ENCODE assay signal across 35 cellular contexts in the genomic region with DNA sequence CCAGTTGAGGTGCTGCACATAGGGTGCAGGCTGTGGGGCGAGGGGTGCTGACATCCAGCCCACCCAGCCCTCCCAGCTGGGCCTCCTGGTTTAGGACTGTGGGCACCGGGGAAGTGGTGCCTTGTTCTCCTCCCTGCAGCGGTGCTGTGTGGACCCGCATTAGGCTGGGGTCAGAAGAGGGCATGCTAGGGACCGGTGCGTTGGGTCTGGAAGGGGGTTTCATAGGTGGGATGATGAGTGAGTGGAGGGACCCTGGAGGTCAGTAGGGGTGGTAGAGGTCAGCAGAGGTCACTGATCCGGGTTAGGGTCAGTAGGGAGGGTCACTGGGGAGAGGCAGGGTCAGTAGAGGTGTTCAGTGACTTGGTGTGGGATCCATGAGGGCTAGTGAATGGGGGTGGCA. TPM values are rescaled to one million over a fixed set of nuclear protein-coding genes. Genes with fewer than 3 reads are reported as not detected.
DNase-seq lines count a peak whose midpoint lies in the region; ATAC-seq and TF ChIP-seq lines count a peak whose summit lies in the region.
"Had no signal": no experiment of that assay in that cellular context is flagged by ENCODE, and none has a peak within 500 bp of the region (broad histone marks: within the 10 kb centered on the region; RNA-seq: fewer than 3 reads in every experiment).

No MANE protein-coding gene starts in this region.

- no peaks in the 10 kb centered on the region for H3K36me3 Mint-ChIP-seq in endodermal cell (ENCODE audit: low read depth)
- peaks cover 25 to 35% of the 10 kb centered on the region in 2 donors for H3K36me3 Mint-ChIP-seq in stimulated activated naive B cell treated with anti-CD40 and anti-IgM and Interleukin-4, amounts not matched to agents 10 μg/mL and 1 μg/mL and 100 μg/mL, for 72 hours

- no peak overlapping the region for H3K4me3 Mint-ChIP-seq in endodermal cell
- H3K4me3 Mint-ChIP-seq in stimulated activated naive B cell treated with anti-CD40 and anti-IgM and Interleukin-4, amounts not matched to agents 10 μg/mL and 1 μg/mL and 100 μg/mL, for 72 hours: peak overlapping the region in 1 of 2 donors; percentile 55
- H3K4me3 Mint-ChIP-seq: activated CD4-positive, alpha-beta T cell treated with anti-CD3 and anti-CD28 coated beads for 36 hours had no signal

- H3K9ac ChIP-seq in endodermal cell (ENCODE audit: extremely low read depth, low read length, poor library complexity, severe bottlenecking): no peak overlapping the region

- H3K9me3 ChIP-seq in left ventricle myocardium inferior (replicated peaks) (no peaks in the 10 kb centered on the region), KOPT-K1 (ENCODE audit: insufficient read depth, low read length, poor library complexity, severe bottlenecking) (peaks cover 9% of the 10 kb centered on the region), endodermal cell (ENCODE audit: control insufficient read depth, low read length) (peaks cover 9% of the 10 kb centered on the region), transverse colon (no peaks in the 10 kb centered on the region)
- H3K9me3 ChIP-seq: colonic mucosa, HAP-1, prostate gland, right lobe of liver, tibial nerve had no signal

- H3K27me3 ChIP-seq in left ventricle myocardium inferior (ENCODE audit: low read depth): no peaks in the 10 kb centered on the region
- H3K27me3 ChIP-seq in endodermal cell (ENCODE audit: control insufficient read depth, insufficient read depth, low read length, poor library complexity, severe bottlenecking): no peaks in the 10 kb centered on the region
- no peaks in the 10 kb centered on the region for H3K27me3 ChIP-seq in transverse colon
- H3K27me3 ChIP-seq: cardiac muscle cell, colonic mucosa, right lobe of liver, tibial nerve had no signal

- H3K27ac ChIP-seq in left ventricle myocardium inferior (replicated peaks) (no peak overlapping the region), KOPT-K1 (ENCODE audit: low read depth, low read length, poor library complexity, severe bottlenecking) (peak overlapping the region; percentile 82), endodermal cell (ENCODE audit: low read depth, low read length) (no peak overlapping the region), transverse colon (no peak overlapping the region)
- H3K27ac ChIP-seq: C4-2B, cardiac muscle cell, colonic mucosa, prostate gland, right lobe of liver, tibial nerve had no signal

- 88 to 94% methylated on average over 4 to 7 of the region's 7 CpGs for WGBS in endodermal cell (ENCODE audit: insufficient coverage in 1 of 2, insufficient read length in 1 of 2), 2 experiments
- WGBS in transverse colon (ENCODE audit: low coverage in 1 of 2), 2 donors: 83 to 93% methylated on average over 5 to 7 of the region's 7 CpGs

- H3K4me3 ChIP-seq in left ventricle myocardium inferior: no peak overlapping the region
- H3K4me3 ChIP-seq in endodermal cell (ENCODE audit: low read length): no peak overlapping the region
- no peak overlapping the region for H3K4me3 ChIP-seq in transverse colon
- H3K4me3 ChIP-seq: cardiac muscle cell, colonic mucosa, HAP-1, prostate gland, right lobe of liver, tibial nerve had no signal

- no peaks in the 10 kb centered on the region for H3K27me3 Mint-ChIP-seq in endodermal cell (ENCODE audit: insufficient read depth)
- no peaks in the 10 kb centered on the region for H3K27me3 Mint-ChIP-seq in stimulated activated naive B cell treated with anti-CD40 and anti-IgM and Interleukin-4, amounts not matched to agents 10 μg/mL and 1 μg/mL and 100 μg/mL, for 72 hours
- H3K27me3 Mint-ChIP-seq: activated CD4-positive, alpha-beta T cell treated with anti-CD3 and anti-CD28 coated beads for 36 hours had no signal

- peaks cover 5% of the 10 kb centered on the region for H3K4me1 Mint-ChIP-seq in endodermal cell
- peaks cover 14 to 19% of the 10 kb centered on the region in 2 donors for H3K4me1 Mint-ChIP-seq in stimulated activated naive B cell treated with anti-CD40 and anti-IgM and Interleukin-4, amounts not matched to agents 10 μg/mL and 1 μg/mL and 100 μg/mL, for 72 hours

- TF ChIP-seq CTCF in left ventricle myocardium inferior (IDR thresholded peaks at IDR 0.05; ENCODE audit: borderline replicate concordance): no peak
- no peak for TF ChIP-seq CTCF in endodermal cell (conservative IDR thresholded peaks at IDR 0.05)
- no peak for TF ChIP-seq CTCF in transverse colon (IDR thresholded peaks at IDR 0.05)

- TF ChIP-seq EP300 in transverse colon (IDR thresholded peaks at IDR 0.05; ENCODE audit: low read depth): no peak

- DNase-seq in left ventricle myocardium superior (peak; percentile 21), left ventricle myocardium inferior (no peak), endodermal cell (no peak), transverse colon (no peak), NCI-H2029 (lab: John Stamatoyannopoulos, UW) (no peak)
- no peak for DNase-seq in stimulated activated naive B cell treated with anti-CD40 and anti-IgM and Interleukin-4, amounts not matched to agents 10 μg/mL and 1 μg/mL and 100 μg/mL, for 72 hours
- DNase-seq: activated CD8-positive, alpha-beta memory T cell treated with anti-CD3 and anti-CD28 coated beads, Interleukin-2, amount 50 U/mL, for 4 hours; activated naive CD4-positive, alpha-beta T cell treated with anti-CD3 and anti-CD28 coated beads, Interleukin-2, amount 50 U/mL, for 16 hours; Caco-2; colonic mucosa; DMS53; effector memory CD4-positive, alpha-beta T cell; erythroblast; left colon; mesenchymal stem cell; NCI-H1436 treated with DMSO at 0.1 percent for 48 hours; NCI-H2107; NCI-H446; NCI-H748 treated with DMSO at 0.1 percent for 48 hours; Right ventricle myocardium superior; stimulated activated CD8-positive, alpha-beta memory T cell treated with anti-CD3 and anti-CD28 coated beads, Interleukin-4, amount 100 ng/mL, for 48 hours had no signal

- ATAC-seq in left ventricle myocardium superior: no peak
- ATAC-seq in stimulated activated naive B cell treated with anti-CD40 and anti-IgM and Interleukin-4, amounts not matched to agents 10 μg/mL and 1 μg/mL and 100 μg/mL, for 72 hours (replicated peaks): no peak
- ATAC-seq: left colon, right lobe of liver, SK-N-SH treated with all-trans-retinoic acid at 6 μM for 48 hours had no signal

- TF ChIP-seq POLR2A in transverse colon (IDR thresholded peaks at IDR 0.05): no peak

- in situ Hi-C loops in transverse colon (cut with MboI; ENCODE audit: low pct_ligation_motif_present in 1 of 4, low pct_unique_long_range_greater_than_20kb in 1 of 4, low sequenced_read_pairs in 3 of 4): loop anchor here in 1 of 4 donors (25.0 kb wide), 1 partner anchor 172 kb away; the partner anchor contains the start of genes ARFGAP2 and PACSIN3

- no peaks in the 10 kb centered on the region for H3K9me3 Mint-ChIP-seq in endodermal cell
- peaks cover 0 to 3% of the 10 kb centered on the region in 2 donors for H3K9me3 Mint-ChIP-seq in stimulated activated naive B cell treated with anti-CD40 and anti-IgM and Interleukin-4, amounts not matched to agents 10 μg/mL and 1 μg/mL and 100 μg/mL, for 72 hours

- intact Hi-C loops in left ventricle myocardium superior (cut with micrococcal nuclease): no loop called here
- intact Hi-C loops in left ventricle myocardium inferior (cut with micrococcal nuclease): no loop called here
- intact Hi-C loops in transverse colon (cut with DNase I; ENCODE audit: low total_unique reads): loop anchor here (5.0 kb wide), 2 partner anchors 182 to 467 kb away; partner anchors contain the start of gene ARFGAP2

- no peaks in the 10 kb centered on the region for H3K36me3 ChIP-seq in left ventricle myocardium inferior
- H3K36me3 ChIP-seq in KOPT-K1 (ENCODE audit: insufficient read depth, low read length): no peaks in the 10 kb centered on the region
- no peaks in the 10 kb centered on the region for H3K36me3 ChIP-seq in endodermal cell (ENCODE audit: control insufficient read depth, insufficient read depth, low read length)
- no peaks in the 10 kb centered on the region for H3K36me3 ChIP-seq in transverse colon
- H3K36me3 ChIP-seq: cardiac muscle cell, colonic mucosa, HAP-1, prostate gland, right lobe of liver, tibial nerve had no signal

- H3K27ac Mint-ChIP-seq in endodermal cell: peak overlapping the region; percentile 7
- H3K27ac Mint-ChIP-seq in stimulated activated naive B cell treated with anti-CD40 and anti-IgM and Interleukin-4, amounts not matched to agents 10 μg/mL and 1 μg/mL and 100 μg/mL, for 72 hours: peak overlapping the region; percentile 92
- H3K27ac Mint-ChIP-seq: activated CD4-positive, alpha-beta T cell treated with anti-CD3 and anti-CD28 coated beads for 36 hours had no signal

- H3K4me1 ChIP-seq in left ventricle myocardium inferior (peaks cover 16% of the 10 kb centered on the region), endodermal cell (ENCODE audit: control insufficient read depth, insufficient read depth, low read length) (no peaks in the 10 kb centered on the region), transverse colon (peaks cover 0 to 10% (median 5%) of the 10 kb centered on the region in 4 donors)
- H3K4me1 ChIP-seq: colonic mucosa, HAP-1, prostate gland, right lobe of liver had no signal

RNA-seq across cellular contexts. Expression of gene MYBPC3, which starts 6.7 kb away (rescaled TPM):
- 2,596 TPM for total RNA-seq in left ventricle myocardium superior
- total RNA-seq in left ventricle myocardium inferior: 2,538 TPM
- under 1 TPM in 1 of 2 donors, not detected in 1; 0.07 TPM for total RNA-seq in endodermal cell
- polyA plus RNA-seq in endodermal cell (2013, experiment 1 of 2): not detected
- polyA plus RNA-seq in endodermal cell (2013, experiment 2 of 2): not detected
- total RNA-seq in transverse colon: not detected
- total RNA-seq: activated CD4-positive, alpha-beta T cell treated with anti-CD3 and anti-CD28 coated beads for 36 hours; Caco-2; G401; glomerular endothelial cell; left colon; LHCN-M2; T-helper 2 cell treated with Interferon-gamma antibody and Interleukin-4, amounts not matched to agents 100 ng/mL and 5 ng/mL, for 36 hours had no signal
- polyA plus RNA-seq: AG04450 had no signal

RNA-seq across cellular contexts. Expression of gene SPI1, which starts 19.2 kb away (rescaled TPM):
- total RNA-seq in left ventricle myocardium superior: 11.2 TPM
- 8.3 TPM for total RNA-seq in left ventricle myocardium inferior
- total RNA-seq in endodermal cell: not detected
- not detected for polyA plus RNA-seq in endodermal cell (2013, experiment 1 of 2)
- polyA plus RNA-seq in endodermal cell (2013, experiment 2 of 2): 0.25 TPM
- 10 to 100 TPM in 2 of 4 donors, 1 to 10 TPM in 2; 7.1 to 35.5 (median 17.2) TPM for total RNA-seq in transverse colon
- total RNA-seq: Caco-2; cardiac muscle cell; G401; glomerular endothelial cell; LHCN-M2; T-helper 2 cell treated with Interferon-gamma antibody and Interleukin-4, amounts not matched to agents 100 ng/mL and 5 ng/mL, for 36 hours had no signal
- polyA plus RNA-seq: AG04450 had no signal

RNA-seq across cellular contexts. Expression of gene SLC39A13, which starts 49.2 kb away (rescaled TPM):
- 39.5 TPM for total RNA-seq in left ventricle myocardium superior
- 36.5 TPM for total RNA-seq in left ventricle myocardium inferior
- 10 to 100 TPM; 34.7 to 40.4 TPM for total RNA-seq in endodermal cell
- polyA plus RNA-seq in endodermal cell (2013, experiment 1 of 2): 38.8 TPM
- 31.4 TPM for polyA plus RNA-seq in endodermal cell (2013, experiment 2 of 2)
- total RNA-seq in transverse colon: 10 to 100 TPM; 19.9 to 56.9 (median 43.1) TPM

Comparison
In these comparisons a context has a peak if more than half of its experiments do, and no peak if none do; other contexts are left out.
1. RNA of gene MYBPC3, which starts 6.7 kb away (total RNA-seq): 2,596 TPM in left ventricle myocardium superior (single experiment) and 2,538 TPM in left ventricle myocardium inferior (single experiment); 0.07 TPM in endodermal cell and not detected in transverse colon; every median in the first group is over 1,000 times any median in the second.